Comparison of ENCODE assay signal across 1 cellular context in genomic region chr2:70083344-70084156, GRCh38.
A peak's percentile ranks its signal among the peaks of the same experiment; 100 is the strongest.
TF ChIP-seq lines count a peak whose summit lies in the region.

No MANE protein-coding gene starts in this region.

TF ChIP-seq in K562, 482 proteins besides CTCF, POLR2A, EP300 and RAD21 (continued from another document):
- no peak for TF ChIP-seq RNF219 (CRISPR knock-in tag; IDR thresholded peaks at IDR 0.05)
- TF ChIP-seq BCOR (IDR thresholded peaks at IDR 0.05): peak; percentile 78
- TF ChIP-seq RCOR1 (IDR thresholded peaks at IDR 0.05; ENCODE audit: borderline replicate concordance in 1 of 2, low read depth in 2 of 2, low read length in 2 of 2): peak in 1 of 2 experiments; percentile 53; a peak in 1 of 4 replicates
- TF ChIP-seq SMC3 (conservative IDR thresholded peaks at IDR 0.05; ENCODE audit: insufficient read depth, low read depth, low read length): no peak
- peak; percentile 44 to 81; a peak in 3 of 4 replicates for TF ChIP-seq KDM1A (IDR thresholded peaks at IDR 0.05)
- 0 out of 2 replicates have a peak, but pooled peaks have one; percentile 26 for TF ChIP-seq JUND (IDR thresholded peaks at IDR 0.05; ENCODE audit: borderline replicate concordance, low read depth, low read length)
- no peak for TF ChIP-seq JUND (tag; IDR thresholded peaks at IDR 0.05; ENCODE audit: borderline replicate concordance, low read depth, low read length)
- peak; percentile 78 for TF ChIP-seq ZNF3 (CRISPR knock-in tag; IDR thresholded peaks at IDR 0.05)
- 0 out of 2 replicates have a peak, but pooled peaks have one; percentile 40 for TF ChIP-seq RBFOX2 (IDR thresholded peaks at IDR 0.05; ENCODE audit: low read depth, low read length)
- no peak for TF ChIP-seq EGR1 (conservative IDR thresholded peaks at IDR 0.05)
- peak; percentile 62 for TF ChIP-seq FOSL1 (tag; conservative IDR thresholded peaks at IDR 0.05)
- TF ChIP-seq RBM25 (IDR thresholded peaks at IDR 0.05; ENCODE audit: low read depth, low read length, severe bottlenecking): peak; percentile 75
- TF ChIP-seq PRDM10 (IDR thresholded peaks at IDR 0.05; ENCODE audit: partially characterized antibody): no peak
- peak; percentile 47; the same call in 1 of the 2 replicates for TF ChIP-seq ZNF316 (IDR thresholded peaks at IDR 0.05)
- peak; percentile 32; the same call in 1 of the 2 replicates for TF ChIP-seq ATF3 (IDR thresholded peaks at IDR 0.05)
- no peak for TF ChIP-seq ATF3 (CRISPR knock-in tag; conservative IDR thresholded peaks at IDR 0.05)
TF ChIP-seq in K562: peak in this region for 12.
